ENCODE assay signal across 1 cellular context in the genomic region with DNA sequence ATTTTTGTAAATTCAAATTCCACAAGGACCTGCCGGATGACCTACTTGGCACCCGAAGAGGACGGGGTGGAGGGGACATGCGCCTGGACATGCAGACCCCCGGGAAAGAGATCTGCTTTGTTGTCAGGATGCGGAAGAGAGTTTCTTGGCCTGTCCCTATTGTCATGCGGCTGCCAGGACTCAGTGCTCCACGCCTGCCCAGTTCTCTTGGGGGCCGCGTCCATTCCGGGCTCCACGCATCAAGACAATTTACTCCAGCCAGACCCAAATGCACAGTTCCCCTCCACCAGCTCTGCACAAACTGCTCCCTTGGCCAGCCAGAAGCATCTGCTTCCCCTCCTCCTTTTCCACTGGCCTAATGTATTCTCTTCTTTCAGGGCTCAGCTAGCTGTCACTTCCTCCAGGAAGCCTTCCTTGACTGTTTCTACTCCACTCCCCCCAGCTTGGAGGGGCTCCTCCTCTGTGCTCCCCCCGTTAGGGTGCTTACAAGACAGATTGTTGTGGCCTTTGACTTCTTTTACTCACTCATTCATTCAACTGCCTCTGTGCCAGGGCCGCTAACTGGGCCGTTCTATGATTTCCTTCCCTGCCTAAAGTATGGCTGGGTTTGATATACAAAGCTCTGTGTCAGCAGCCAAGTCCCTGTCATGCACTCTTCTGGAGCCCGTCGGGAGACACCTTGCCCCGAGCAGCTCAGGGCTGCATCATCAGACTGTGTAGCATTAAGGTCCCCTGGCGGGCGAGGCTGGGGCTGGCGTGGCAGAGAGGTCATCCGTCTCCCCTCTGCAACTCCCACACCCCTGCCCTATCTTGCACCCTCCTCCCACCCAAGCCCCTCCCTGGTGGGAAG.
A peak's percentile ranks its signal among the peaks of the same experiment; 100 is the strongest.
TF ChIP-seq lines count a peak whose summit lies in the region.

No MANE protein-coding gene starts in this region.

TF ChIP-seq in HepG2, 621 proteins besides CTCF, POLR2A, EP300 and RAD21:
- no peak for TF ChIP-seq NFYB (CRISPR knock-in tag; IDR thresholded peaks at IDR 0.05)
- TF ChIP-seq, protein P1, sequence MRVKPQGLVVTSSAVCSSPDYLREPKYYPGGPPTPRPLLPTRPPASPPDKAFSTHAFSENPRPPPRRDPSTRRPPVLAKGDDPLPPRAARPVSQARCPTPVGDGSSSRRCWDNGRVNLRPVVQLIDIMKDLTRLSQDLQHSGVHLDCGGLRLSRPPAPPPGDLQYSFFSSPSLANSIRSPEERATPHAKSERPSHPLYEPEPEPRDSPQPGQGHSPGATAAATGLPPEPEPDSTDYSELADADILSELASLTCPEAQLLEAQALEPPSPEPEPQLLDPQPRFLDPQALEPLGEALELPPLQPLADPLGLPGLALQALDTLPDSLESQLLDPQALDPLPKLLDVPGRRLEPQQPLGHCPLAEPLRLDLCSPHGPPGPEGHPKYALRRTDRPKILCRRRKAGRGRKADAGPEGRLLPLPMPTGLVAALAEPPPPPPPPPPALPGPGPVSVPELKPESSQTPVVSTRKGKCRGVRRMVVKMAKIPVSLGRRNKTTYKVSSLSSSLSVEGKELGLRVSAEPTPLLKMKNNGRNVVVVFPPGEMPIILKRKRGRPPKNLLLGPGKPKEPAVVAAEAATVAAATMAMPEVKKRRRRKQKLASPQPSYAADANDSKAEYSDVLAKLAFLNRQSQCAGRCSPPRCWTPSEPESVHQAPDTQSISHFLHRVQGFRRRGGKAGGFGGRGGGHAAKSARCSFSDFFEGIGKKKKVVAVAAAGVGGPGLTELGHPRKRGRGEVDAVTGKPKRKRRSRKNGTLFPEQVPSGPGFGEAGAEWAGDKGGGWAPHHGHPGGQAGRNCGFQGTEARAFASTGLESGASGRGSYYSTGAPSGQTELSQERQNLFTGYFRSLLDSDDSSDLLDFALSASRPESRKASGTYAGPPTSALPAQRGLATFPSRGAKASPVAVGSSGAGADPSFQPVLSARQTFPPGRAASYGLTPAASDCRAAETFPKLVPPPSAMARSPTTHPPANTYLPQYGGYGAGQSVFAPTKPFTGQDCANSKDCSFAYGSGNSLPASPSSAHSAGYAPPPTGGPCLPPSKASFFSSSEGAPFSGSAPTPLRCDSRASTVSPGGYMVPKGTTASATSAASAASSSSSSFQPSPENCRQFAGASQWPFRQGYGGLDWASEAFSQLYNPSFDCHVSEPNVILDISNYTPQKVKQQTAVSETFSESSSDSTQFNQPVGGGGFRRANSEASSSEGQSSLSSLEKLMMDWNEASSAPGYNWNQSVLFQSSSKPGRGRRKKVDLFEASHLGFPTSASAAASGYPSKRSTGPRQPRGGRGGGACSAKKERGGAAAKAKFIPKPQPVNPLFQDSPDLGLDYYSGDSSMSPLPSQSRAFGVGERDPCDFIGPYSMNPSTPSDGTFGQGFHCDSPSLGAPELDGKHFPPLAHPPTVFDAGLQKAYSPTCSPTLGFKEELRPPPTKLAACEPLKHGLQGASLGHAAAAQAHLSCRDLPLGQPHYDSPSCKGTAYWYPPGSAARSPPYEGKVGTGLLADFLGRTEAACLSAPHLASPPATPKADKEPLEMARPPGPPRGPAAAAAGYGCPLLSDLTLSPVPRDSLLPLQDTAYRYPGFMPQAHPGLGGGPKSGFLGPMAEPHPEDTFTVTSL (CRISPR knock-in tag; IDR thresholded peaks at IDR 0.05; ENCODE audit: borderline replicate concordance): no peak
- TF ChIP-seq ZNF816 (CRISPR knock-in tag; IDR thresholded peaks at IDR 0.05; ENCODE audit: borderline replicate concordance): no peak
- TF ChIP-seq POGZ (CRISPR knock-in tag; IDR thresholded peaks at IDR 0.05): no peak
- TF ChIP-seq, protein P2, sequence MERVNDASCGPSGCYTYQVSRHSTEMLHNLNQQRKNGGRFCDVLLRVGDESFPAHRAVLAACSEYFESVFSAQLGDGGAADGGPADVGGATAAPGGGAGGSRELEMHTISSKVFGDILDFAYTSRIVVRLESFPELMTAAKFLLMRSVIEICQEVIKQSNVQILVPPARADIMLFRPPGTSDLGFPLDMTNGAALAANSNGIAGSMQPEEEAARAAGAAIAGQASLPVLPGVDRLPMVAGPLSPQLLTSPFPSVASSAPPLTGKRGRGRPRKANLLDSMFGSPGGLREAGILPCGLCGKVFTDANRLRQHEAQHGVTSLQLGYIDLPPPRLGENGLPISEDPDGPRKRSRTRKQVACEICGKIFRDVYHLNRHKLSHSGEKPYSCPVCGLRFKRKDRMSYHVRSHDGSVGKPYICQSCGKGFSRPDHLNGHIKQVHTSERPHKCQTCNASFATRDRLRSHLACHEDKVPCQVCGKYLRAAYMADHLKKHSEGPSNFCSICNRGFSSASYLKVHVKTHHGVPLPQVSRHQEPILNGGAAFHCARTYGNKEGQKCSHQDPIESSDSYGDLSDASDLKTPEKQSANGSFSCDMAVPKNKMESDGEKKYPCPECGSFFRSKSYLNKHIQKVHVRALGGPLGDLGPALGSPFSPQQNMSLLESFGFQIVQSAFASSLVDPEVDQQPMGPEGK (CRISPR knock-in tag; IDR thresholded peaks at IDR 0.05): 0 out of 2 replicates have a peak, but pooled peaks have one; percentile 6
- peak; percentile 43 for TF ChIP-seq STAG1 (CRISPR knock-in tag; IDR thresholded peaks at IDR 0.05)
- no peak for TF ChIP-seq RFXAP (CRISPR knock-in tag; IDR thresholded peaks at IDR 0.05; ENCODE audit: borderline replicate concordance)
- no peak for TF ChIP-seq RELA (CRISPR knock-in tag; IDR thresholded peaks at IDR 0.05)
- TF ChIP-seq ZFP82 (CRISPR knock-in tag; IDR thresholded peaks at IDR 0.05; ENCODE audit: borderline replicate concordance): no peak
- no peak for TF ChIP-seq DDIT3 (CRISPR knock-in tag; IDR thresholded peaks at IDR 0.05)
- TF ChIP-seq TBP (CRISPR knock-in tag; IDR thresholded peaks at IDR 0.05): no peak
- TF ChIP-seq ZNF687 (CRISPR knock-in tag; IDR thresholded peaks at IDR 0.05): 0 out of 2 replicates have a peak, but pooled peaks have one; percentile 9
